23 cellular contexts compared by ENCODE assay signal in the genomic region with DNA sequence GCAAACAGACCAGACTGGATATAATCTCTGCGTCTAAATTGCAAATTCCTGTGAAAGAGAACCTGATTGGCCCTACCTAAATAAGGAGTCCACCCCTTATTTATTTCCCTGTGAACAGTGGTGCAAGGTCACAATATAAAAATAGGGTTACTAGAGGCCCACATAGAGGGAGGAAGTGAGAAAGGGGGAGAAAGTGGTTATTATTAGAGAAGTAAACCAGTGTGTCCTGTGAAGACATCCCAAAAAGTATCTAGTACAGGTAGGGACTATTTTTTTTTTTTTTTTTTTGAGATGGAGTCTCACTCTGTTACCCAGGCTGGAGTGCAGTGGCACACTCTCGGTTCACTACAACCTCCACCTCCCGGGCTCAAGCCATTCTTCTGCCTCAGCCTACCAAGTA.
"Had no signal": no experiment of that assay in that cellular context is flagged by ENCODE, and none has a peak within 500 bp of the region (broad histone marks: within the 10 kb centered on the region; RNA-seq: fewer than 3 reads in every experiment).

No MANE protein-coding gene starts in this region.

- H3K36me3 Mint-ChIP-seq: activated naive CD4-positive, alpha-beta T cell treated with anti-CD3 and anti-CD28 coated beads, Interleukin-2, amount 10 ng/mL, durations not matched to agents 7 days and 5 days; activated naive CD8-positive, alpha-beta T cell treated with anti-CD3 and anti-CD28 coated beads for 36 hours had no signal

- H3K9me3 Mint-ChIP-seq: activated CD8-positive, alpha-beta T cell treated with anti-CD3 and anti-CD28 coated beads for 36 hours; activated naive CD4-positive, alpha-beta T cell treated with anti-CD3 and anti-CD28 coated beads, Interleukin-2, amount 10 ng/mL, durations not matched to agents 7 days and 5 days; activated naive CD8-positive, alpha-beta T cell treated with anti-CD3 and anti-CD28 coated beads for 36 hours; activated T-helper 2 cell treated with anti-CD3 and anti-CD28 coated beads, Interferon-gamma antibody, Interleukin-2, Interleukin-4, amounts not matched to agents 10 μg/mL and 5 μg/mL and 100 μg/mL, durations not matched to agents 14 hours and 24 hours and 36 hours had no signal

- H3K27ac Mint-ChIP-seq: activated CD8-positive, alpha-beta T cell treated with anti-CD3 and anti-CD28 coated beads for 36 hours; activated naive CD4-positive, alpha-beta T cell treated with anti-CD3 and anti-CD28 coated beads, Interleukin-2, amount 10 ng/mL, durations not matched to agents 7 days and 5 days; activated naive CD8-positive, alpha-beta T cell treated with anti-CD3 and anti-CD28 coated beads for 36 hours; activated T-cell treated with anti-CD3 and anti-CD28 coated beads, Interleukin-2, amount 50 U/mL, for 72 hours; activated T-helper 2 cell treated with anti-CD3 and anti-CD28 coated beads, Interferon-gamma antibody, Interleukin-2, Interleukin-4, amounts not matched to agents 10 μg/mL and 5 μg/mL and 100 μg/mL, durations not matched to agents 14 hours and 24 hours and 36 hours had no signal

- H3K4me2 ChIP-seq: SK-N-SH had no signal

- H3K4me1 Mint-ChIP-seq: activated naive CD4-positive, alpha-beta T cell treated with anti-CD3 and anti-CD28 coated beads, Interleukin-2, amount 10 ng/mL, durations not matched to agents 7 days and 5 days had no signal

- H3K4me3 Mint-ChIP-seq: activated CD8-positive, alpha-beta T cell treated with anti-CD3 and anti-CD28 coated beads for 36 hours; activated naive CD4-positive, alpha-beta T cell treated with anti-CD3 and anti-CD28 coated beads, Interleukin-2, amount 10 ng/mL, durations not matched to agents 7 days and 5 days; activated naive CD8-positive, alpha-beta T cell treated with anti-CD3 and anti-CD28 coated beads for 36 hours; activated T-cell treated with anti-CD3 and anti-CD28 coated beads, Interleukin-2, amount 50 U/mL, for 72 hours had no signal

- H3K27ac ChIP-seq: brain microvascular endothelial cell, cardiac muscle cell, SJCRH30, WERI-Rb-1 had no signal

- H3K27me3 ChIP-seq: brain microvascular endothelial cell, cardiac muscle cell, MG63 had no signal

- H3K36me3 ChIP-seq: brain microvascular endothelial cell, cardiac muscle cell, MG63, SJCRH30, WERI-Rb-1 had no signal

- H3K9me3 ChIP-seq: MG63, SK-N-SH had no signal

- H3K9me2 ChIP-seq: SK-N-SH had no signal

- H3K9ac ChIP-seq: SK-N-SH had no signal

- DNase-seq: activated CD4-positive, alpha-beta T cell treated with anti-CD3 and anti-CD28 coated beads for 4 hours; activated CD8-positive, alpha-beta memory T cell treated with anti-CD3 and anti-CD28 coated beads, Interleukin-2, amount 50 U/mL, for 4 hours; activated CD8-positive, alpha-beta T cell treated with anti-CD3 and anti-CD28 coated beads for 36 hours; activated gamma-delta T cell treated with Interleukin-2 at 50 U/mL for 16 hours; activated naive CD4-positive, alpha-beta T cell treated with anti-CD3 and anti-CD28 coated beads, Interleukin-2, amount 10 ng/mL, durations not matched to agents 7 days and 5 days; activated naive CD8-positive, alpha-beta T cell treated with anti-CD3 and anti-CD28 coated beads for 36 hours; activated T-cell treated with anti-CD3 and anti-CD28 coated beads, Interleukin-2, amount 50 U/mL, for 72 hours; brain microvascular endothelial cell; MG63; MV-4-11; NCI-H1092 treated with DMSO at 0.1 percent for 48 hours; NCI-H1417 treated with DMSO at 0.1 percent for 48 hours; NCI-H1694; NCI-H2029; NCI-H524; Right ventricle myocardium superior; SJCRH30; SK-N-SH; T-helper 1 cell; WERI-Rb-1 had no signal

- ATAC-seq: activated CD4-positive, CD25-positive, alpha-beta regulatory T cell treated with anti-CD3 and anti-CD28 coated beads, Interleukin-2, amount 50 U/mL, for 24 hours; activated CD8-positive, alpha-beta T cell treated with anti-CD3 and anti-CD28 coated beads for 36 hours; activated T-cell treated with anti-CD3 and anti-CD28 coated beads, Interleukin-2, amount 50 U/mL, for 72 hours had no signal

- H3K4me3 ChIP-seq: cardiac muscle cell, MG63, SJCRH30 had no signal

- H3K27me3 Mint-ChIP-seq: activated naive CD8-positive, alpha-beta T cell treated with anti-CD3 and anti-CD28 coated beads for 36 hours had no signal
